19 cellular contexts compared by ENCODE assay signal in the genomic region with DNA sequence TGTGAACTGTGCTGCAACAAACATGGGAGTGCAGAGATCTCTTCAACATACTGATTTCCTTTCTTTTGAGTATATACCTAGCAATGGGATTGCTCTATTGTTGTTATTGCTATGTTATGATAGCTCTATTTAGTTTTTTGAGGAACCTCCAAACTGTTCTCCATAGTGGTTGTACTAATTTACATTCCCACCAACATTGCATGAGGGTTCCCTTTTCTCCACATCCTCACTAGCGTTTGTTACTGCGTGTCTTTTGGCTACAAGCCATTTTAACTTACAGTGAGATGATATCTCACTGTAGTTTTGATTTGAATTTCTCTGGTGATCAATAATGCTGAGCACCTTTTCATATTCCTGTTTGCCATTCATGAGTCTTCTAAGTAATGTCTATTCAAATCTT.
"Had no signal": no experiment of that assay in that cellular context is flagged by ENCODE, and none has a peak within 500 bp of the region (broad histone marks: within the 10 kb centered on the region; RNA-seq: fewer than 3 reads in every experiment).

No MANE protein-coding gene starts in this region.

- H3K4me3 ChIP-seq: breast epithelium, left lung, mucosa of descending colon, ovary, smooth muscle cell, testis had no signal

- H3K9me3 ChIP-seq: ovary, testis had no signal

- H3K36me3 ChIP-seq: breast epithelium, left lung, ovary had no signal

- H3K27me3 ChIP-seq: breast epithelium, left lung, ovary, testis had no signal

- H3K27ac ChIP-seq: breast epithelium, ovary, testis had no signal

- DNase-seq: activated CD4-positive, alpha-beta T cell treated with anti-CD3 and anti-CD28 coated beads, Interleukin-2, amount 50 U/mL, for 4 hours; activated effector memory CD4-positive, alpha-beta T cell treated with anti-CD3 and anti-CD28 coated beads, Interleukin-2, amount 50 U/mL, for 16 hours; activated naive CD4-positive, alpha-beta T cell treated with anti-CD3 and anti-CD28 coated beads, Interleukin-2, amount 50 U/mL, for 16 hours; activated T-cell treated with anti-CD3 and anti-CD28 coated beads, Interleukin-2, amount 50 U/mL, for 72 hours; aorta; cerebellar nuclear complex; cortex of kidney; effector CD4-positive, alpha-beta T cell; head of caudate nucleus; kidney; left lung; mucosa of descending colon; naive B cell; ovary; stimulated activated CD4-positive, alpha-beta T cell treated with anti-CD3 and anti-CD28 coated beads, Interleukin-4, amount 100 ng/mL, for 1 hour; testis had no signal

- H3K4me1 ChIP-seq: testis had no signal

- ATAC-seq: activated T-cell treated with anti-CD3 and anti-CD28 coated beads, Interleukin-2, amount 50 U/mL, for 72 hours; left lung; mucosa of descending colon; sciatic nerve had no signal
